In genomic region chrX:101408530-101408836, GRCh38 we compare ENCODE assay signal across 1 cellular context.
A peak's percentile ranks its signal among the peaks of the same experiment; 100 is the strongest.
TF ChIP-seq lines count a peak whose summit lies in the region.

No MANE protein-coding gene starts in this region.

TF ChIP-seq in H1, 55 proteins besides CTCF, POLR2A, EP300 and RAD21:
- TF ChIP-seq BRCA1 (IDR thresholded peaks at IDR 0.05; ENCODE audit: low read depth, low read length): no peak
- 0 out of 2 replicates have a peak, but pooled peaks have one; percentile 10 for TF ChIP-seq PHF8 (conservative IDR thresholded peaks at IDR 0.05; ENCODE audit: low read depth, low read length)
TF ChIP-seq in H1: peak in this region for 1.
